In the genomic region with DNA sequence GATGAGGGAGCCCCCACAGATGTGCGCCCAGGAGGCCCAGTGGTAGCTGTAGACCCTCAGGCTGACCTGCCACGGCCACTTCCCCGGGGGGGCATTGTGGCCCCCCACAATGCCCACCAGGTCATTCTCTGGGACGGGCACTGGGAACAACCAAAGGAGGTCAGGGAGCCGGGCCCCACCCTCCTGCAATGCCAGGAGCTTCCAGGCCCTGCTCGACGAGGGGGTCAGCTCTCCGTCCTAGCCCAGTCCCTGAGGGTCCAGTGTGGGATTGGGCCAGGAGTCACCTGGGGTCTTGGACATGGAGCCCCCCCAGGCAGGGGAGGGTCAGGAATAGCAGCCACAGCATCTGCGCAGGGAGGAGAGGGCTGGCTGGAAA, we compare ENCODE assay signal across 12 cellular contexts. TPM values are rescaled to one million over a fixed set of nuclear protein-coding genes. Genes with fewer than 3 reads are reported as not detected.
"Had no signal": no experiment of that assay in that cellular context is flagged by ENCODE, and none has a peak within 500 bp of the region (broad histone marks: within the 10 kb centered on the region; RNA-seq: fewer than 3 reads in every experiment).

No MANE protein-coding gene starts in this region.

- H3K27ac ChIP-seq: GM23248, HL-60 had no signal

- DNase-seq: GM23248, GOT3, H9, HCEC 1CT, HFFc6, KG1 had no signal

- H3K9ac ChIP-seq: GM23248 had no signal

- H2AFZ ChIP-seq: GM23248 had no signal

- FAIRE-seq: H54, HepG2, K562 had no signal

- H3K4me3 ChIP-seq: GM23248, K562 had no signal

RNA-seq across cellular contexts. Expression of a gene that starts 7.0 kb away (rescaled TPM):
- total RNA-seq: GM23248, H9, HepG2, HFFc6, HT1080, K562 had no signal
- polyA plus RNA-seq: GM23248, HepG2, IgD-negative memory B cell, K562 had no signal

RNA-seq across cellular contexts. Expression of a gene that starts 22.3 kb away (rescaled TPM):
- total RNA-seq: GM23248, H9, HepG2, HFFc6, HT1080, K562 had no signal
- polyA plus RNA-seq: GM23248, IgD-negative memory B cell, K562 had no signal

RNA-seq across cellular contexts. Expression of a gene that starts 32.9 kb away (rescaled TPM):
- total RNA-seq: GM23248, H9, HepG2, HFFc6, HT1080 had no signal
- polyA plus RNA-seq: GM23248, HepG2, IgD-negative memory B cell, K562 had no signal

RNA-seq across cellular contexts. Expression of a gene that starts 37.8 kb away (rescaled TPM):
- total RNA-seq: GM23248, H9, HepG2, HT1080, K562 had no signal
- polyA plus RNA-seq: GM23248, HepG2, IgD-negative memory B cell, K562 had no signal
